Comparison of ENCODE assay signal across 9 cellular contexts in the genomic region with DNA sequence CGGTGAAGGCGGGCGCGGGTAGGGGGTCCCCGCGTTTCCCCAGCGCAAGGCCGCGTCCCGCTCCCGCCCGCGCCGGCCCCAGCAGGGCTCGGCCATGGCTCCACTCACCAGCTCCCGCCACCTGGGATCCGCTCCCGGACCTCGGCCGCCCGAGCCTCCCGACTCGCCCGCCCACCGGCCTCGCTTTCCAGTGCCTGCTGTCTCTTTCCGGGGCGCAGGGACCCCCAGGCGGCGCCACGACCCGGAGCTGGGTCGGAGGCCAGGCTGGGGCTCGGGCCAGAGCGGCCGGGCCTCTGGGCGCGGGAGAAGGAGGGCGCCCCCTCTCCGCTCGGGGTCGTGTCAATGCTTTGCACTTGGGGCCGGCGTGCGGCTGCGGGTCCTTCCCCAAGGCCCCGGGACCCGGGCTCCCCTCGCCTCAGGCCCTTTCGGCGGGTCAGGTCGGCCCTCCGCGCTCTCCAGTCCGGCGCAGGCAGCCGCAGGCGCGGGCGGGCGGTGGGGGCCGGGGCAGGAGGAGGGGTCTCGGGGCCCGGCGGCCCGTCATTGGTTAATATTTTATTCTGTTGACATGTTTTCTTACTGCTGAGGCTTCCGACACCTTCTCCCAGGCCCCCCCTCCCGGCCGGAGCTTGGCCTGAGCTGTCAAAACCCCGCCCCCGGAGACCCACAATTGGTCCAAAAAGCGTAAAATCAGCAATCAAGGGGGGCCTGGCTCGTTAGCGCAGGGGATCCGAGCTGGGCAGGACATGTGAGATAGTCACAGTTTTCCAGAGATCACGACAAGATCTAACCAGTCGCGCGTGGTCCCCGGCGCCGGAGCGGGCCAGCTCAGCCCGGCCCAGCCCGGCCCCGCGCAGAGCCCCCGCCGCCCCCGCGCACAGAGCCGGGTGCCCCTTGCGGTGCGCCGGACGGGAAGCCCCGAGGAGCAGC. TPM values are rescaled to one million over a fixed set of nuclear protein-coding genes. Genes with fewer than 3 reads are reported as not detected.
DNase-seq lines count a peak whose midpoint lies in the region; ATAC-seq and TF ChIP-seq lines count a peak whose summit lies in the region.
"Had no signal": no experiment of that assay in that cellular context is flagged by ENCODE, and none has a peak within 500 bp of the region (broad histone marks: within the 10 kb centered on the region; RNA-seq: fewer than 3 reads in every experiment).

A gene (plus strand): TSS at position 713 of the 927 bp plus-strand sequence. CDS start 334 bp downstream, outside the sequence.

- no peaks in the 10 kb centered on the region for H4K20me1 ChIP-seq in fibroblast of lung (ENCODE audit: control insufficient read depth, extremely low read depth, insufficient read depth, low read length)

- H3K27ac ChIP-seq in fibroblast of lung (ENCODE audit: insufficient read depth, low read length), result peak within 1 kb of the TSS; percentile 95
- H3K27ac ChIP-seq: neutrophil had no signal

- TF ChIP-seq CTCF in fibroblast of lung (conservative IDR thresholded peaks at IDR 0.05 in 1 of 2, IDR thresholded peaks at IDR 0.05 in 1 of 2; ENCODE audit: low read depth in 1 of 2, low read length in 2 of 2), result no peak

- peak within 1 kb of the TSS; percentile 90 to 100 (median 94) for H3K4me3 ChIP-seq in fibroblast of lung (replicated peaks in 1 of 4; ENCODE audit: control extremely low read depth in 1 of 4, insufficient read depth in 1 of 4, low read depth in 3 of 4, low read length in 4 of 4)

- CTCF ChIA-PET in T-cell (lab: Charles Lee), result interaction anchor here in 1 of 2 donors (0.6 kb wide), 1 partner anchor 21 kb away, joined by 3 read pairs; no protein-coding TSS in a partner anchor

- peak within 1 kb of the TSS; percentile 94 for H3K4me2 ChIP-seq in fibroblast of lung (ENCODE audit: extremely low read depth, insufficient read depth, low read length)

- H2AFZ ChIP-seq in fibroblast of lung (ENCODE audit: low read length), result no peak within 1 kb of the TSS

- no peak for ATAC-seq in T-cell (replicated peaks in 1 of 4)
- ATAC-seq in natural killer cell treated with Interleukin-12 subunit alpha and Interleukin-12 subunit beta and Interleukin-15 and Interleukin-18, amount 100 ng/mL, for 72 hours, result no peak
- no peak for ATAC-seq in HG03342 (IDR thresholded peaks at IDR 0.05; ENCODE audit: unreplicated experiment)

- POLR2A ChIA-PET in T-cell (lab: Charles Lee), result no interaction called here

- H3K36me3 Mint-ChIP-seq in T-cell, result no peaks in the 10 kb centered on the region
- H3K36me3 Mint-ChIP-seq in natural killer cell treated with Interleukin-12 subunit alpha and Interleukin-12 subunit beta and Interleukin-15 and Interleukin-18, amount 100 ng/mL, for 72 hours, result no peaks in the 10 kb centered on the region

- H3K4me1 Mint-ChIP-seq in T-cell, result peaks cover 46 to 54% (median 47%) of the 10 kb centered on the region in 3 donors
- H3K4me1 Mint-ChIP-seq in natural killer cell treated with Interleukin-12 subunit alpha and Interleukin-12 subunit beta and Interleukin-15 and Interleukin-18, amount 100 ng/mL, for 72 hours (ENCODE audit: low read depth in 2 of 2), result peaks cover 24 to 36% of the 10 kb centered on the region in 2 donors

- no peaks in the 10 kb centered on the region for H3K27me3 ChIP-seq in fibroblast of lung (ENCODE audit: control insufficient read depth, insufficient read depth, low read length)

- no peaks in the 10 kb centered on the region for H3K9me3 Mint-ChIP-seq in T-cell
- H3K9me3 Mint-ChIP-seq in natural killer cell treated with Interleukin-12 subunit alpha and Interleukin-12 subunit beta and Interleukin-15 and Interleukin-18, amount 100 ng/mL, for 72 hours, result no peaks in the 10 kb centered on the region

- H3K27ac Mint-ChIP-seq in T-cell, result no peak within 1 kb of the TSS
- no peak within 1 kb of the TSS for H3K27ac Mint-ChIP-seq in natural killer cell treated with Interleukin-12 subunit alpha and Interleukin-12 subunit beta and Interleukin-15 and Interleukin-18, amount 100 ng/mL, for 72 hours

- H3K9ac ChIP-seq in fibroblast of lung (ENCODE audit: insufficient read depth, low read length), result peak within 1 kb of the TSS; percentile 97

- peaks cover 44 to 70% of the 10 kb centered on the region in 2 donors for H3K27me3 Mint-ChIP-seq in T-cell
- peaks cover 42 to 47% of the 10 kb centered on the region in 2 donors for H3K27me3 Mint-ChIP-seq in natural killer cell treated with Interleukin-12 subunit alpha and Interleukin-12 subunit beta and Interleukin-15 and Interleukin-18, amount 100 ng/mL, for 72 hours

- H3K9me3 ChIP-seq in fibroblast of lung (ENCODE audit: control insufficient read depth, insufficient read depth, low read depth, low read length), result no peaks in the 10 kb centered on the region
- H3K9me3 ChIP-seq: neutrophil had no signal

- peaks cover 29% of the 10 kb centered on the region for H3K36me3 ChIP-seq in fibroblast of lung (ENCODE audit: control insufficient read depth, insufficient read depth, low read length)
- H3K36me3 ChIP-seq: neutrophil had no signal

- peaks cover 95% of the 10 kb centered on the region for H3K79me2 ChIP-seq in fibroblast of lung (ENCODE audit: control insufficient read depth, insufficient read depth, low read length)

- DNase-seq in 8988T, result peak; percentile 99
- peak; percentile 70 for DNase-seq in H4 (ENCODE audit: low spot score)
- DNase-seq in T-cell, result no peak
- DNase-seq in fibroblast of lung (ENCODE audit: low read depth in 2 of 2), result peak; percentile 93 to 99
- DNase-seq in natural killer cell treated with Interleukin-12 subunit alpha and Interleukin-12 subunit beta and Interleukin-15 and Interleukin-18, amount 100 ng/mL, for 72 hours (ENCODE audit: low spot score), result peak; percentile 57
- no peak for DNase-seq in activated effector memory CD4-positive, alpha-beta T cell treated with Interleukin-2 at 50 U/mL for 16 hours
- no peak for DNase-seq in NCI-H2029 (lab: John Stamatoyannopoulos, UW)

- H3K4me1 ChIP-seq in fibroblast of lung (ENCODE audit: control insufficient read depth, extremely low read depth, insufficient read depth, low read length), result peaks cover 6% of the 10 kb centered on the region

- H3K4me3 Mint-ChIP-seq in T-cell, result peak within 1 kb of the TSS; percentile 55 to 71 (median 55)
- H3K4me3 Mint-ChIP-seq in natural killer cell treated with Interleukin-12 subunit alpha and Interleukin-12 subunit beta and Interleukin-15 and Interleukin-18, amount 100 ng/mL, for 72 hours, result peak within 1 kb of the TSS; percentile 84

RNA-seq across cellular contexts. Expression of the gene that starts here (rescaled TPM):
- 0.95 and 1.5 TPM in 2 replicates for total RNA-seq in H4 (2014; rRNA removed; shearing (Covaris generic))
- total RNA-seq in T-cell (under 1 TPM in 3 of 5 donors, not detected in 2; 0.26 to 0.82 (median 0.32) TPM), fibroblast of lung (98.1 and 148 TPM in 2 replicates)
- 40.5 and 64.9 TPM in 2 replicates for polyA plus RNA-seq in fibroblast of lung
- 86.7 and 151 TPM in 2 replicates for polyA plus RNA-seq in fibroblast of lung (2012)
- 102 and 172 TPM in 2 replicates for polyA minus RNA-seq in fibroblast of lung (ENCODE audit: low replicate concordance)
- total RNA-seq in natural killer cell treated with Interleukin-12 subunit alpha and Interleukin-12 subunit beta and Interleukin-15 and Interleukin-18, amount 100 ng/mL, for 72 hours, result under 1 TPM in 1 of 2 donors, not detected in 1; 0.08 TPM

Comparison
In these comparisons a context has a peak if more than half of its experiments do, and no peak if none do; other contexts are left out.
1. RNA of the gene that starts here (total RNA-seq): 98.1 to 148 TPM in fibroblast of lung; 0.95 to 1.5 TPM in H4, 0.26 to 0.82 TPM in T-cell and 0.08 TPM in natural killer cell treated with Interleukin-12 subunit alpha and Interleukin-12 subunit beta and Interleukin-15 and Interleukin-18, amount 100 ng/mL, for 72 hours; every median in the first group is over 10 times any median in the second.
2. Peak in DNase-seq in natural killer cell treated with Interleukin-12 subunit alpha and Interleukin-12 subunit beta and Interleukin-15 and Interleukin-18, amount 100 ng/mL, for 72 hours; RNA of the gene not detected or under 1 TPM.
3. DNase-seq: peak in 8988T (single experiment), H4 (single experiment) and fibroblast of lung (2 of 2); none in T-cell (0 of 34), activated effector memory CD4-positive, alpha-beta T cell treated with Interleukin-2 at 50 U/mL for 16 hours (single experiment) and NCI-H2029 (single experiment).